In the genomic region with DNA sequence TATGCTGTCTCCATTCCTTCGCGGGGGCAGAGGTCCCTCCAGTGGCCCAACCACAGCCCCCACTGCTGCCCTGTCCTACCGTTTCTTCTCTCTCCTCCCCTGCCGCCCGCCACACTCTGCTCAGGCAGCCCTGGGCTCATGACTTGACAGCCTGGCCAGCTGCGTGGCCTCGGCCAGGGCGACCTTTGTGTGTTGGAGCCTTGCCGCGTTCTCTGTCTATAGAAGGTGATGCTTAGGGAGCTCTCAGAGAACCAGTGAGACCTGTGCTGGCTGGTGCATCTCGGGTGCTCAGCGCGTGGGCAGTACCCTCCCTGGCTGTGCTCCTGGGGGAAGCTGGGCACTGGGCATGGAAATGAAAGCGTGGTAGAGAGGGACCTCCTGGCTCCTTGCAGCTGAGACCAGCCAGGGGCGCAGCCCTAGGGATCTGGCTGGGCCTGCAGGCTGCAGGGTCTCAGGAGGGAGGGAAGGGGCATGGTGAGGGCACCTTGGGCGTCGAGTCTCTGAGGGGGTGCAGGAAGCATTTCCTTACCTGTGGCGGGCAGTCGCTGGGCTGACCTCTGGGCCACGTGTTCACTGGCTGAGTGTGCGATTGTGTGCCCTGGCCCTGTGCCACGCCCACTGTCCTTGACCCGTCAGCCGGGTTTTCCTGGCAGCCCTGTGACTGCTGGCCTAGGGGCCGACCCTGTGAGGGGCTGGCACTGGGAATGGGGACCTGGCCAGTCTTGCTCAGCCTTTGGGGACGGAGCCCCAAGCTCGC, we compare ENCODE assay signal across 9 cellular contexts. TPM values are rescaled to one million over a fixed set of nuclear protein-coding genes. Genes with fewer than 3 reads are reported as not detected.
DNase-seq lines count a peak whose midpoint lies in the region; ATAC-seq, FAIRE-seq and TF ChIP-seq lines count a peak whose summit lies in the region.
"Had no signal": no experiment of that assay in that cellular context is flagged by ENCODE, and none has a peak within 500 bp of the region (broad histone marks: within the 10 kb centered on the region; RNA-seq: fewer than 3 reads in every experiment).

No MANE protein-coding gene starts in this region.

- intact Hi-C loops in MCF 10A (cut with micrococcal nuclease), result loop anchor here (5.0 kb wide), 1 partner anchor 56 kb away; no protein-coding TSS in a partner anchor
- intact Hi-C loops in gastrocnemius medialis (cut with DNase I; ENCODE audit: low total_unique reads), result no loop called here
- intact Hi-C loops in CD8-positive, alpha-beta T cell (cut with DNase I, micrococcal nuclease), result no loop called here

- no peak overlapping the region for H3K4me3 ChIP-seq in keratinocyte (ENCODE audit: control insufficient read depth in 2 of 3, extremely low read depth in 1 of 3, insufficient read depth in 2 of 3, low read depth in 1 of 3, low read length in 3 of 3)
- H3K4me3 ChIP-seq in gastrocnemius medialis, result peak overlapping the region; percentile 35 to 56 (median 47)
- H3K4me3 ChIP-seq in CD8-positive, alpha-beta T cell (ENCODE audit: low read depth, low read length), result no peak overlapping the region

- no peak overlapping the region for H3K27ac Mint-ChIP-seq in MCF 10A (ENCODE audit: low read depth, unreplicated experiment)
- no peak overlapping the region for H3K27ac Mint-ChIP-seq in stimulated activated memory B cell treated with anti-CD40 and anti-IgM and Interleukin-4, amounts not matched to agents 10 μg/mL and 1 μg/mL and 100 μg/mL, for 72 hours
- no peak overlapping the region for H3K27ac Mint-ChIP-seq in CD8-positive, alpha-beta T cell

- H3K27ac ChIP-seq in C4-2B (peak overlapping the region; percentile 98), keratinocyte (ENCODE audit: control insufficient read depth, insufficient read depth, low read length) (peak overlapping the region; percentile 59), gastrocnemius medialis (peak overlapping the region; percentile 90 to 100 (median 100))
- H3K27ac ChIP-seq in CD8-positive, alpha-beta T cell (ENCODE audit: low read depth, low read length), result no peak overlapping the region

- dilution Hi-C loops in keratinocyte (cut with MboI; ENCODE audit: extremely low pct_ligation_motif_present, low sequenced_read_pairs), result no loop called here

- H3K27me3 ChIP-seq in keratinocyte (ENCODE audit: control insufficient read depth, extremely low read depth, insufficient read depth, low read length) (no peaks in the 10 kb centered on the region), gastrocnemius medialis (no peaks in the 10 kb centered on the region)
- no peaks in the 10 kb centered on the region for H3K27me3 ChIP-seq in CD8-positive, alpha-beta T cell (ENCODE audit: insufficient read depth, low read length)
- H3K27me3 ChIP-seq: left lung had no signal

- peaks cover 91% of the 10 kb centered on the region for H3K4me1 ChIP-seq in keratinocyte (ENCODE audit: control insufficient read depth, extremely low read depth, insufficient read depth, low read length)
- H3K4me1 ChIP-seq in gastrocnemius medialis, result peaks cover 97 to 100% of the 10 kb centered on the region in 2 donors
- H3K4me1 ChIP-seq in CD8-positive, alpha-beta T cell (ENCODE audit: insufficient read depth, low read length), result peaks cover 8% of the 10 kb centered on the region

- H3K4me2 ChIP-seq in keratinocyte (ENCODE audit: control insufficient read depth, extremely low read depth, insufficient read depth, low read depth, low read length), result peak overlapping the region; percentile 35

- ATAC-seq in gastrocnemius medialis (peak; percentile 13 to 22), HG03432 (IDR thresholded peaks at IDR 0.05; ENCODE audit: unreplicated experiment) (no peak)
- ATAC-seq in stimulated activated memory B cell treated with anti-CD40 and anti-IgM and Interleukin-4, amounts not matched to agents 10 μg/mL and 1 μg/mL and 100 μg/mL, for 72 hours, result no peak
- ATAC-seq in CD8-positive, alpha-beta T cell, result no peak

- no peaks in the 10 kb centered on the region for H3K9me1 ChIP-seq in keratinocyte (ENCODE audit: control insufficient read depth, extremely low read depth, insufficient read depth, low read length)

- DNase-seq in MCF 10A (ENCODE audit: unreplicated experiment), result no peak
- no peak for DNase-seq in keratinocyte (ENCODE audit: low read depth, low spot score)
- peak; percentile 82 to 93 for DNase-seq in gastrocnemius medialis
- DNase-seq in midbrain (lab: John Stamatoyannopoulos, UW), result no peak
- DNase-seq in CD8-positive, alpha-beta T cell, result no peak
- DNase-seq: left lung had no signal

- H4K20me1 ChIP-seq in keratinocyte (ENCODE audit: control insufficient read depth, extremely low read depth, insufficient read depth, low read length), result no peaks in the 10 kb centered on the region

- H3K36me3 Mint-ChIP-seq in MCF 10A (ENCODE audit: insufficient read depth, unreplicated experiment), result peaks cover 5% of the 10 kb centered on the region
- H3K36me3 Mint-ChIP-seq in stimulated activated memory B cell treated with anti-CD40 and anti-IgM and Interleukin-4, amounts not matched to agents 10 μg/mL and 1 μg/mL and 100 μg/mL, for 72 hours, result no peaks in the 10 kb centered on the region
- H3K36me3 Mint-ChIP-seq in CD8-positive, alpha-beta T cell, result no peaks in the 10 kb centered on the region

- H3K9ac ChIP-seq in keratinocyte (ENCODE audit: control insufficient read depth, extremely low read depth, insufficient read depth, low read length), result peak overlapping the region; percentile 36

- BruUV-seq in MCF 10A (replicated peaks; lab: Mats Ljungman, UMichigan), result no TSS peak

- TF ChIP-seq POLR2A in gastrocnemius medialis (IDR thresholded peaks at IDR 0.05), result peak in 1 of 2 donors; percentile 46

- H3K4me1 Mint-ChIP-seq in MCF 10A (ENCODE audit: insufficient read depth, unreplicated experiment), result peaks cover 54% of the 10 kb centered on the region
- H3K4me1 Mint-ChIP-seq in stimulated activated memory B cell treated with anti-CD40 and anti-IgM and Interleukin-4, amounts not matched to agents 10 μg/mL and 1 μg/mL and 100 μg/mL, for 72 hours, result peaks cover 38% of the 10 kb centered on the region
- H3K4me1 Mint-ChIP-seq in CD8-positive, alpha-beta T cell (ENCODE audit: low read depth), result peaks cover 12% of the 10 kb centered on the region

- no peaks in the 10 kb centered on the region for H3K9me3 Mint-ChIP-seq in MCF 10A (ENCODE audit: unreplicated experiment)
- H3K9me3 Mint-ChIP-seq in stimulated activated memory B cell treated with anti-CD40 and anti-IgM and Interleukin-4, amounts not matched to agents 10 μg/mL and 1 μg/mL and 100 μg/mL, for 72 hours, result no peaks in the 10 kb centered on the region
- H3K9me3 Mint-ChIP-seq in CD8-positive, alpha-beta T cell, result no peaks in the 10 kb centered on the region

- peak overlapping the region; percentile 51 for H3K4me3 Mint-ChIP-seq in MCF 10A (ENCODE audit: unreplicated experiment)
- no peak overlapping the region for H3K4me3 Mint-ChIP-seq in stimulated activated memory B cell treated with anti-CD40 and anti-IgM and Interleukin-4, amounts not matched to agents 10 μg/mL and 1 μg/mL and 100 μg/mL, for 72 hours
- no peak overlapping the region for H3K4me3 Mint-ChIP-seq in CD8-positive, alpha-beta T cell

- CTCF ChIA-PET in MCF 10A (lab: Yijun Ruan, JAX), result interaction anchor here (1.1 kb wide), 1 partner anchor 14 kb away, joined by 4 read pairs; no protein-coding TSS in a partner anchor
- CTCF ChIA-PET in CD8-positive, alpha-beta T cell (lab: Charles Lee), result interaction anchor here (0.6 kb wide), 1 partner anchor 204 kb away, joined by 3 read pairs; no protein-coding TSS in a partner anchor

- no peak overlapping the region for H2AFZ ChIP-seq in keratinocyte (ENCODE audit: control insufficient read depth, low read length)

- no peak for TF ChIP-seq CTCF in C4-2B (conservative IDR thresholded peaks at IDR 0.05)
- no peak for TF ChIP-seq CTCF in MCF 10A (IDR thresholded peaks at IDR 0.05; ENCODE audit: unreplicated experiment)
- no peak for TF ChIP-seq CTCF in keratinocyte (optimal IDR thresholded peaks at IDR 0.05 in 1 of 3, IDR thresholded peaks at IDR 0.05 in 1 of 3, conservative IDR thresholded peaks at IDR 0.05 in 1 of 3; ENCODE audit: extremely low read depth in 1 of 3, insufficient read depth in 2 of 3, low read length in 3 of 3)
- no peak for TF ChIP-seq CTCF in gastrocnemius medialis (IDR thresholded peaks at IDR 0.05 in 4 of 5, conservative IDR thresholded peaks at IDR 0.05 in 1 of 5)
- no peak for TF ChIP-seq CTCF in CD8-positive, alpha-beta T cell (IDR thresholded peaks at IDR 0.05)

- in situ Hi-C loops in gastrocnemius medialis (cut with MboI; ENCODE audit: low sequenced_read_pairs in 4 of 4), result no loop called here

- H3K36me3 ChIP-seq in keratinocyte (ENCODE audit: control insufficient read depth in 2 of 2, extremely low read depth in 1 of 2, insufficient read depth in 2 of 2, low read length in 2 of 2) (no peaks in the 10 kb centered on the region), gastrocnemius medialis (no peaks in the 10 kb centered on the region)
- H3K36me3 ChIP-seq in CD8-positive, alpha-beta T cell (ENCODE audit: insufficient read depth, low read length), result no peaks in the 10 kb centered on the region
- H3K36me3 ChIP-seq: left lung had no signal

- H3K9me3 ChIP-seq in keratinocyte (ENCODE audit: control insufficient read depth, low read depth, low read length), result no peaks in the 10 kb centered on the region
- no peaks in the 10 kb centered on the region for H3K9me3 ChIP-seq in gastrocnemius medialis
- no peaks in the 10 kb centered on the region for H3K9me3 ChIP-seq in CD8-positive, alpha-beta T cell (ENCODE audit: low read length)
- H3K9me3 ChIP-seq: left lung had no signal

- POLR2A ChIA-PET in MCF 10A (lab: Yijun Ruan, JAX), result interaction anchor here (0.8 to 6.3 kb wide), 6 partner anchors 10 to 58 kb away, joined by 3 to 37 read pairs (median 8); no protein-coding TSS in a partner anchor
- POLR2A ChIA-PET in CD8-positive, alpha-beta T cell (lab: Charles Lee), result interaction anchor here (1.3 kb wide), 1 partner anchor 14 kb away, joined by 4 read pairs; no protein-coding TSS in a partner anchor

- no peak for FAIRE-seq in keratinocyte (lab: Jason Lieb, UNC)

- peaks cover 72% of the 10 kb centered on the region for H3K79me2 ChIP-seq in keratinocyte (ENCODE audit: control insufficient read depth, insufficient read depth, low read length)

- no peaks in the 10 kb centered on the region for H3K27me3 Mint-ChIP-seq in MCF 10A (ENCODE audit: insufficient read depth, unreplicated experiment)
- no peaks in the 10 kb centered on the region for H3K27me3 Mint-ChIP-seq in stimulated activated memory B cell treated with anti-CD40 and anti-IgM and Interleukin-4, amounts not matched to agents 10 μg/mL and 1 μg/mL and 100 μg/mL, for 72 hours
- H3K27me3 Mint-ChIP-seq in CD8-positive, alpha-beta T cell (ENCODE audit: low read depth), result no peaks in the 10 kb centered on the region

RNA-seq across cellular contexts. Expression of gene RXRA, which starts 50.3 kb away (rescaled TPM):
- total RNA-seq in MCF 10A (2022) (57.7 and 65.5 TPM in 2 replicates), gastrocnemius medialis (100 to 1,000 TPM in 3 of 4 donors, 10 to 100 TPM in 1; 70.8 to 224 (median 160) TPM)
- polyA plus RNA-seq in keratinocyte, result 9.7 to 17.2 TPM (median 16.7 TPM) in 3 replicates
- 15.9 TPM for polyA plus RNA-seq in keratinocyte (2011; ENCODE audit: low read depth)
- 10.5 and 21.8 TPM in 2 replicates for polyA plus RNA-seq in keratinocyte (2011; cell fraction: cytosol; rRNA removed)
- polyA plus RNA-seq in keratinocyte (2011; cell fraction: nucleus; rRNA removed), result 19.4 and 29.5 TPM in 2 replicates
- polyA plus RNA-seq in keratinocyte (2012; ENCODE audit: low replicate concordance), result 30.5 and 34.7 TPM in 2 replicates
- 19.2 to 55.3 TPM (median 30.6 TPM) in 3 replicates for polyA minus RNA-seq in keratinocyte
- 50.6 TPM for polyA minus RNA-seq in keratinocyte (2011; cell fraction: cytosol; rRNA and poly(A)+ RNA removed)
- 26.7 and 27.5 TPM in 2 replicates for polyA minus RNA-seq in keratinocyte (2011; cell fraction: nucleus; rRNA and poly(A)+ RNA removed)
- total RNA-seq in CD8-positive, alpha-beta T cell, result 10 to 100 TPM; 11.6 to 13.7 TPM

Comparison
In these comparisons a context has a peak if more than half of its experiments do, and no peak if none do; other contexts are left out.
1. DNase-seq: peak in gastrocnemius medialis (2 of 2); none in MCF 10A (single experiment), keratinocyte (single experiment), midbrain (single experiment) and CD8-positive, alpha-beta T cell (0 of 7).
2. H3K4me3 ChIP-seq: peak in gastrocnemius medialis (4 of 4); none in keratinocyte (0 of 3) and CD8-positive, alpha-beta T cell (single experiment).
3. ATAC-seq: peak in gastrocnemius medialis (2 of 2); none in stimulated activated memory B cell treated with anti-CD40 and anti-IgM and Interleukin-4, amounts not matched to agents 10 μg/mL and 1 μg/mL and 100 μg/mL, for 72 hours (single experiment), HG03432 (single experiment) and CD8-positive, alpha-beta T cell (single experiment).